In the genomic region with DNA sequence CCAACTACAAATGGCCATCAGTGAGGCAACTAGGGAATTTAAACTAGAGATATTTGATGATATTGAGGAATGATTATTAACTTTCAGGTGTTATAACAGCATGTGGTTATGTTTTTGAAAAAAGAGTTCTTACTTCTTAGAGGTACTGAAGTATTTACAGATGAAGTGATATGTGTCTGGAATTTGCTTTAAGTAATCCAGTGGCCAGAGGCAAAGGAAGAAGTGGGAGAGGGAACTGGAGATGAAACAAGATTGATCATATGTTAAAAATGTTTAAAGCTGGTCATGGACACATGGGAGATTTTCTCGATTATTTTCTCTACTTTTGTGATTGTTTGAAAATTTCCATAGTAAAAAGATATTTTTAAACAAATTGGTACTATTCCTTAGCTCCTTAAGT, we compare ENCODE assay signal across 9 cellular contexts. TPM values are rescaled to one million over a fixed set of nuclear protein-coding genes. Genes with fewer than 3 reads are reported as not detected.
"Had no signal": no experiment of that assay in that cellular context is flagged by ENCODE, and none has a peak within 500 bp of the region (broad histone marks: within the 10 kb centered on the region; RNA-seq: fewer than 3 reads in every experiment).

No MANE protein-coding gene starts in this region.

- DNase-seq: GDM1, GF-D8 had no signal

- FAIRE-seq: G401.6, GM12878, GM12891, GM12892, GM18507, GM19239 had no signal

- H3K4me3 ChIP-seq: GM12878 had no signal

- ATAC-seq: GM12878 had no signal

RNA-seq across cellular contexts. Expression of a gene that starts 53.3 kb away (rescaled TPM):
- total RNA-seq: G401 had no signal
- polyA plus RNA-seq: GM12878 had no signal
